1 cellular context compared by ENCODE assay signal in the genomic region with DNA sequence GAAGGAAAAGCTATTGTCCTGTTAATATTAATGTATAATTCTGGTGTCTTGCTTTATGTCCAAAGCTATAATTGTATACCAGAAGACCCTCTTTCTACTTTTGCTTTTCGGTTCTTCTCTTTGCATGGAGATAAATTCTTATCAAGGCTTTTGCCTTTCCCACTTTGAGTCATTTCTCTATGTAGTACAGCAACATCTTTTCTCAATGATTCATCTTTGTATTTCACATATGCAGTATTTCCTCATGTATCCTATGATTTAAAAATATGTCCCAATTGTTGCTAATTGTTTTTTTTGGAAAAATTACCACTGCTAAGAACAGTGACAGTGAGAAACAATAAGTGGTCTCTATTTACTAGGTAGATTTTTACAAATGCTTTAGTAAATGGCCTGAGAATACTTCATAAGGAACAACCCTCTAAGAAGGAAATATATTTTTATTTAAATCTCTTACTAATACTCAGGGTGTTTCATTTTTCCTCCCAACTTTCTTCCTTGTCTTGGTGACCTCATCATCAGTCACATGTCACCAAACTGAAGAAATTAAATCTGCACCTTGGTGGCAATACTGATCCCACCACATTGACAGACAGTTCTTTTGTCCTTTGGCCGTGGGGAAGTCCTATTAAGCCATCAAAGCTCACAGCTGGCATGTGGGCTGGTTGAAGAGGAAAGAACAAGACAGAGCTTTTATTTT.
TF ChIP-seq lines count a peak whose summit lies in the region.

No MANE protein-coding gene starts in this region.

TF ChIP-seq in GM12878, 131 proteins besides CTCF, POLR2A, EP300 and RAD21 (continued from another document):
- TF ChIP-seq, protein P1, sequence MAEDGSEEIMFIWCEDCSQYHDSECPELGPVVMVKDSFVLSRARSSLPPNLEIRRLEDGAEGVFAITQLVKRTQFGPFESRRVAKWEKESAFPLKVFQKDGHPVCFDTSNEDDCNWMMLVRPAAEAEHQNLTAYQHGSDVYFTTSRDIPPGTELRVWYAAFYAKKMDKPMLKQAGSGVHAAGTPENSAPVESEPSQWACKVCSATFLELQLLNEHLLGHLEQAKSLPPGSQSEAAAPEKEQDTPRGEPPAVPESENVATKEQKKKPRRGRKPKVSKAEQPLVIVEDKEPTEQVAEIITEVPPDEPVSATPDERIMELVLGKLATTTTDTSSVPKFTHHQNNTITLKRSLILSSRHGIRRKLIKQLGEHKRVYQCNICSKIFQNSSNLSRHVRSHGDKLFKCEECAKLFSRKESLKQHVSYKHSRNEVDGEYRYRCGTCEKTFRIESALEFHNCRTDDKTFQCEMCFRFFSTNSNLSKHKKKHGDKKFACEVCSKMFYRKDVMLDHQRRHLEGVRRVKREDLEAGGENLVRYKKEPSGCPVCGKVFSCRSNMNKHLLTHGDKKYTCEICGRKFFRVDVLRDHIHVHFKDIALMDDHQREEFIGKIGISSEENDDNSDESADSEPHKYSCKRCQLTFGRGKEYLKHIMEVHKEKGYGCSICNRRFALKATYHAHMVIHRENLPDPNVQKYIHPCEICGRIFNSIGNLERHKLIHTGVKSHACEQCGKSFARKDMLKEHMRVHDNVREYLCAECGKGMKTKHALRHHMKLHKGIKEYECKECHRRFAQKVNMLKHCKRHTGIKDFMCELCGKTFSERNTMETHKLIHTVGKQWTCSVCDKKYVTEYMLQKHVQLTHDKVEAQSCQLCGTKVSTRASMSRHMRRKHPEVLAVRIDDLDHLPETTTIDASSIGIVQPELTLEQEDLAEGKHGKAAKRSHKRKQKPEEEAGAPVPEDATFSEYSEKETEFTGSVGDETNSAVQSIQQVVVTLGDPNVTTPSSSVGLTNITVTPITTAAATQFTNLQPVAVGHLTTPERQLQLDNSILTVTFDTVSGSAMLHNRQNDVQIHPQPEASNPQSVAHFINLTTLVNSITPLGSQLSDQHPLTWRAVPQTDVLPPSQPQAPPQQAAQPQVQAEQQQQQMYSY (CRISPR knock-in tag; IDR thresholded peaks at IDR 0.05) = no peak
- TF ChIP-seq GABPA (IDR thresholded peaks at IDR 0.05; ENCODE audit: low read depth) (no peak), MXI1 (IDR thresholded peaks at IDR 0.05; ENCODE audit: low read depth, low read length) (no peak), NFIC (IDR thresholded peaks at IDR 0.05; ENCODE audit: low read depth, low read length) (peak; percentile 45; the same call in 1 of the 2 replicates), PAX5 (IDR thresholded peaks at IDR 0.05; ENCODE audit: borderline replicate concordance, low read depth, low read length) (no peak), BRCA1 (IDR thresholded peaks at IDR 0.05; ENCODE audit: low read depth, low read length) (no peak), HCFC1 (IDR thresholded peaks at IDR 0.05; ENCODE audit: low read length) (no peak), PML (IDR thresholded peaks at IDR 0.05; ENCODE audit: low read length) (no peak), SREBF1 (IDR thresholded peaks at IDR 0.05; ENCODE audit: low read length) (no peak), TARDBP (IDR thresholded peaks at IDR 0.05; ENCODE audit: borderline replicate concordance) (no peak), IKZF2 (IDR thresholded peaks at IDR 0.05) (0 out of 4 replicates have a peak, but pooled peaks have one; percentile 22 to 29), RB1 (IDR thresholded peaks at IDR 0.05; ENCODE audit: borderline replicate concordance) (no peak), CHD1 (IDR thresholded peaks at IDR 0.05; ENCODE audit: low read depth, low read length) (no peak), MTA2 (IDR thresholded peaks at IDR 0.05; ENCODE audit: low read depth) (no peak), SUPT20H (IDR thresholded peaks at IDR 0.05; ENCODE audit: borderline replicate concordance, control insufficient read depth, low read depth, low read length) (no peak), CREB1 (IDR thresholded peaks at IDR 0.05; ENCODE audit: low read depth) (no peak), RBBP5 (conservative IDR thresholded peaks at IDR 0.05) (no peak), SMARCA5 (IDR thresholded peaks at IDR 0.05) (no peak), ZNF24 (IDR thresholded peaks at IDR 0.05) (no peak), TCF3 (IDR thresholded peaks at IDR 0.05; ENCODE audit: borderline replicate concordance, insufficient read depth, low read depth, low read length) (no peak)
- TF ChIP-seq, protein P2, sequence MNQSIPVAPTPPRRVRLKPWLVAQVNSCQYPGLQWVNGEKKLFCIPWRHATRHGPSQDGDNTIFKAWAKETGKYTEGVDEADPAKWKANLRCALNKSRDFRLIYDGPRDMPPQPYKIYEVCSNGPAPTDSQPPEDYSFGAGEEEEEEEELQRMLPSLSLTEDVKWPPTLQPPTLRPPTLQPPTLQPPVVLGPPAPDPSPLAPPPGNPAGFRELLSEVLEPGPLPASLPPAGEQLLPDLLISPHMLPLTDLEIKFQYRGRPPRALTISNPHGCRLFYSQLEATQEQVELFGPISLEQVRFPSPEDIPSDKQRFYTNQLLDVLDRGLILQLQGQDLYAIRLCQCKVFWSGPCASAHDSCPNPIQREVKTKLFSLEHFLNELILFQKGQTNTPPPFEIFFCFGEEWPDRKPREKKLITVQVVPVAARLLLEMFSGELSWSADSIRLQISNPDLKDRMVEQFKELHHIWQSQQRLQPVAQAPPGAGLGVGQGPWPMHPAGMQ (IDR thresholded peaks at IDR 0.05; ENCODE audit: borderline replicate concordance) = no peak
- TF ChIP-seq, protein P3, sequence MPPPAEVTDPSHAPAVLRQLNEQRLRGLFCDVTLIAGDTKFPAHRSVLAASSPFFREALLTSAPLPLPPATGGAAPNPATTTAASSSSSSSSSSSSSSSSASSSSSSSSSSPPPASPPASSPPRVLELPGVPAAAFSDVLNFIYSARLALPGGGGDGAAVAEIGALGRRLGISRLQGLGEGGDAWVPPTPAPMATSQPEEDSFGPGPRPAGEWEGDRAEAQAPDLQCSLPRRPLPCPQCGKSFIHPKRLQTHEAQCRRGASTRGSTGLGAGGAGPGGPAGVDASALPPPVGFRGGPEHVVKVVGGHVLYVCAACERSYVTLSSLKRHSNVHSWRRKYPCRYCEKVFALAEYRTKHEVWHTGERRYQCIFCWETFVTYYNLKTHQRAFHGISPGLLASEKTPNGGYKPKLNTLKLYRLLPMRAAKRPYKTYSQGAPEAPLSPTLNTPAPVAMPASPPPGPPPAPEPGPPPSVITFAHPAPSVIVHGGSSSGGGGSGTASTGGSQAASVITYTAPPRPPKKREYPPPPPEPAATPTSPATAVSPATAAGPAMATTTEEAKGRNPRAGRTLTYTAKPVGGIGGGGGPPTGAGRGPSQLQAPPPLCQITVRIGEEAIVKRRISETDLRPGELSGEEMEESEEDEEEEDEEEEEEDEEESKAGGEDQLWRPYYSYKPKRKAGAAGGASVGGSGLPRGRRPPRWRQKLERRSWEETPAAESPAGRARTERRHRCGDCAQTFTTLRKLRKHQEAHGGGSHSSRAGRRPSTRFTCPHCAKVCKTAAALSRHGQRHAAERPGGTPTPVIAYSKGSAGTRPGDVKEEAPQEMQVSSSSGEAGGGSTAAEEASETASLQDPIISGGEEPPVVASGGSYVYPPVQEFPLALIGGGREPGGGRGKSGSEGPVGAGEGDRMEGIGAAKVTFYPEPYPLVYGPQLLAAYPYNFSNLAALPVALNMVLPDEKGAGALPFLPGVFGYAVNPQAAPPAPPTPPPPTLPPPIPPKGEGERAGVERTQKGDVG (CRISPR knock-in tag; IDR thresholded peaks at IDR 0.05) = no peak
- TF ChIP-seq, protein P4, sequence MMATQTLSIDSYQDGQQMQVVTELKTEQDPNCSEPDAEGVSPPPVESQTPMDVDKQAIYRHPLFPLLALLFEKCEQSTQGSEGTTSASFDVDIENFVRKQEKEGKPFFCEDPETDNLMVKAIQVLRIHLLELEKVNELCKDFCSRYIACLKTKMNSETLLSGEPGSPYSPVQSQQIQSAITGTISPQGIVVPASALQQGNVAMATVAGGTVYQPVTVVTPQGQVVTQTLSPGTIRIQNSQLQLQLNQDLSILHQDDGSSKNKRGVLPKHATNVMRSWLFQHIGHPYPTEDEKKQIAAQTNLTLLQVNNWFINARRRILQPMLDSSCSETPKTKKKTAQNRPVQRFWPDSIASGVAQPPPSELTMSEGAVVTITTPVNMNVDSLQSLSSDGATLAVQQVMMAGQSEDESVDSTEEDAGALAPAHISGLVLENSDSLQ (IDR thresholded peaks at IDR 0.05) = 0 out of 2 replicates have a peak, but pooled peaks have one; percentile 25
- TF ChIP-seq, protein P5, sequence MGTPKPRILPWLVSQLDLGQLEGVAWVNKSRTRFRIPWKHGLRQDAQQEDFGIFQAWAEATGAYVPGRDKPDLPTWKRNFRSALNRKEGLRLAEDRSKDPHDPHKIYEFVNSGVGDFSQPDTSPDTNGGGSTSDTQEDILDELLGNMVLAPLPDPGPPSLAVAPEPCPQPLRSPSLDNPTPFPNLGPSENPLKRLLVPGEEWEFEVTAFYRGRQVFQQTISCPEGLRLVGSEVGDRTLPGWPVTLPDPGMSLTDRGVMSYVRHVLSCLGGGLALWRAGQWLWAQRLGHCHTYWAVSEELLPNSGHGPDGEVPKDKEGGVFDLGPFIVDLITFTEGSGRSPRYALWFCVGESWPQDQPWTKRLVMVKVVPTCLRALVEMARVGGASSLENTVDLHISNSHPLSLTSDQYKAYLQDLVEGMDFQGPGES (IDR thresholded peaks at IDR 0.05) = no peak
